ENCODE assay signal across 1 cellular context in the genomic region with DNA sequence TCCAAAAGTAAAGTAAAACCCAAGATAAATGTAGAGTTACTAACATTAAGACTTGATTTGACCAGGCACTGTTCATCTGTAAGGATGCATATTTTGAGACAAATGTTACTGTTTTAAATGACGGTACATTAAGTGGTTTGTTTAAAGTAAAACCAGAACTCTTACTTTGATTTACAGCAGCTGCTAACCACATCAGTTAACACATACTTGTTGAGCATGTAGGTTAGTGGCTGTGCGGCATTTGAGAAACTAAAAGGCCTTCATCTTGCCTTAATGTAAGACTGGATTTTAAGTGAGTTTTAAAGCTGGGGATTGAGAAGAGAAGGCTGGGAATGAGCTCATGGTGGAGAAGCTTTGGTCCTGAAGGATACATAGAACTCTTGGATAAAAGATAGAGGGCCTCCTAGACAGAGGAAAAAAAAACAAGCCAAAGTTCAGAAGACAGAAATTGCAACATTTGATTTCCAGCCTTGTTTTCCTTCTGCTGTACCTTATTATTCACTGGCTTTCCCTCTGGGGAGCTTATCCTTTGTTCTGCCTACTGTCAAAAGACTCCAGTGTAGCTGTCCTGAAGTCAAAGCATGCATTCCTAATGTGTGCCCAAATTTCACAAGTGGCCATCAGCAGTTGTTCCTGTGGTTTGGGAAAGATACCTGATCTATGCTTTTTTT.
TF ChIP-seq lines count a peak whose summit lies in the region.

No MANE protein-coding gene starts in this region.

TF ChIP-seq in HepG2, 621 proteins besides CTCF, POLR2A, EP300 and RAD21 (continued from another document and continues in another):
- TF ChIP-seq, protein P1, sequence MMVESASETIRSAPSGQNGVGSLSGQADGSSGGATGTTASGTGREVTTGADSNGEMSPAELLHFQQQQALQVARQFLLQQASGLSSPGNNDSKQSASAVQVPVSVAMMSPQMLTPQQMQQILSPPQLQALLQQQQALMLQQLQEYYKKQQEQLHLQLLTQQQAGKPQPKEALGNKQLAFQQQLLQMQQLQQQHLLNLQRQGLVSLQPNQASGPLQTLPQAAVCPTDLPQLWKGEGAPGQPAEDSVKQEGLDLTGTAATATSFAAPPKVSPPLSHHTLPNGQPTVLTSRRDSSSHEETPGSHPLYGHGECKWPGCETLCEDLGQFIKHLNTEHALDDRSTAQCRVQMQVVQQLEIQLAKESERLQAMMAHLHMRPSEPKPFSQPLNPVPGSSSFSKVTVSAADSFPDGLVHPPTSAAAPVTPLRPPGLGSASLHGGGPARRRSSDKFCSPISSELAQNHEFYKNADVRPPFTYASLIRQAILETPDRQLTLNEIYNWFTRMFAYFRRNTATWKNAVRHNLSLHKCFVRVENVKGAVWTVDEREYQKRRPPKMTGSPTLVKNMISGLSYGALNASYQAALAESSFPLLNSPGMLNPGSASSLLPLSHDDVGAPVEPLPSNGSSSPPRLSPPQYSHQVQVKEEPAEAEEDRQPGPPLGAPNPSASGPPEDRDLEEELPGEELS (CRISPR knock-in tag; IDR thresholded peaks at IDR 0.05): peak; percentile 77
- TF ChIP-seq SYNCRIP (IDR thresholded peaks at IDR 0.05; ENCODE audit: insufficient read depth, low read depth, low read length): no peak
- TF ChIP-seq, protein P2, sequence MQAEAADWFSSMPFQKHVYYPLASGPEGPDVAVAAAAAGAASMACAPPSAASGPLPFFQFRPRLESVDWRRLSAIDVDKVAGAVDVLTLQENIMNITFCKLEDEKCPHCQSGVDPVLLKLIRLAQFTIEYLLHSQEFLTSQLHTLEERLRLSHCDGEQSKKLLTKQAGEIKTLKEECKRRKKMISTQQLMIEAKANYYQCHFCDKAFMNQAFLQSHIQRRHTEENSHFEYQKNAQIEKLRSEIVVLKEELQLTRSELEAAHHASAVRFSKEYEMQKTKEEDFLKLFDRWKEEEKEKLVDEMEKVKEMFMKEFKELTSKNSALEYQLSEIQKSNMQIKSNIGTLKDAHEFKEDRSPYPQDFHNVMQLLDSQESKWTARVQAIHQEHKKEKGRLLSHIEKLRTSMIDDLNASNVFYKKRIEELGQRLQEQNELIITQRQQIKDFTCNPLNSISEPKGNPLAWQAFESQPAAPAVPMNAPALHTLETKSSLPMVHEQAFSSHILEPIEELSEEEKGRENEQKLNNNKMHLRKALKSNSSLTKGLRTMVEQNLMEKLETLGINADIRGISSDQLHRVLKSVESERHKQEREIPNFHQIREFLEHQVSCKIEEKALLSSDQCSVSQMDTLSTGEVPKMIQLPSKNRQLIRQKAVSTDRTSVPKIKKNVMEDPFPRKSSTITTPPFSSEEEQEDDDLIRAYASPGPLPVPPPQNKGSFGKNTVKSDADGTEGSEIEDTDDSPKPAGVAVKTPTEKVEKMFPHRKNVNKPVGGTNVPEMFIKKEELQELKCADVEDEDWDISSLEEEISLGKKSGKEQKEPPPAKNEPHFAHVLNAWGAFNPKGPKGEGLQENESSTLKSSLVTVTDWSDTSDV (CRISPR knock-in tag; IDR thresholded peaks at IDR 0.05): no peak
- no peak for TF ChIP-seq ZFP36L2 (CRISPR knock-in tag; IDR thresholded peaks at IDR 0.05)
- TF ChIP-seq PITX1 (CRISPR knock-in tag; IDR thresholded peaks at IDR 0.05): 0 out of 2 replicates have a peak, but pooled peaks have one; percentile 41
- TF ChIP-seq HOXA5 (CRISPR knock-in tag; IDR thresholded peaks at IDR 0.05): 0 out of 2 replicates have a peak, but pooled peaks have one; percentile 26
- TF ChIP-seq, protein P3, sequence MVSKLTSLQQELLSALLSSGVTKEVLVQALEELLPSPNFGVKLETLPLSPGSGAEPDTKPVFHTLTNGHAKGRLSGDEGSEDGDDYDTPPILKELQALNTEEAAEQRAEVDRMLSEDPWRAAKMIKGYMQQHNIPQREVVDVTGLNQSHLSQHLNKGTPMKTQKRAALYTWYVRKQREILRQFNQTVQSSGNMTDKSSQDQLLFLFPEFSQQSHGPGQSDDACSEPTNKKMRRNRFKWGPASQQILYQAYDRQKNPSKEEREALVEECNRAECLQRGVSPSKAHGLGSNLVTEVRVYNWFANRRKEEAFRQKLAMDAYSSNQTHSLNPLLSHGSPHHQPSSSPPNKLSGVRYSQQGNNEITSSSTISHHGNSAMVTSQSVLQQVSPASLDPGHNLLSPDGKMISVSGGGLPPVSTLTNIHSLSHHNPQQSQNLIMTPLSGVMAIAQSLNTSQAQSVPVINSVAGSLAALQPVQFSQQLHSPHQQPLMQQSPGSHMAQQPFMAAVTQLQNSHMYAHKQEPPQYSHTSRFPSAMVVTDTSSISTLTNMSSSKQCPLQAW (CRISPR knock-in tag; IDR thresholded peaks at IDR 0.05): peak; percentile 47; the same call in 1 of the 2 replicates
- peak; percentile 49; the same call in 1 of the 2 replicates for TF ChIP-seq MBD4 (IDR thresholded peaks at IDR 0.05; ENCODE audit: borderline replicate concordance, low read length)
- no peak for TF ChIP-seq MTF2 (CRISPR knock-in tag; IDR thresholded peaks at IDR 0.05; ENCODE audit: borderline replicate concordance)
- TF ChIP-seq, protein P4, sequence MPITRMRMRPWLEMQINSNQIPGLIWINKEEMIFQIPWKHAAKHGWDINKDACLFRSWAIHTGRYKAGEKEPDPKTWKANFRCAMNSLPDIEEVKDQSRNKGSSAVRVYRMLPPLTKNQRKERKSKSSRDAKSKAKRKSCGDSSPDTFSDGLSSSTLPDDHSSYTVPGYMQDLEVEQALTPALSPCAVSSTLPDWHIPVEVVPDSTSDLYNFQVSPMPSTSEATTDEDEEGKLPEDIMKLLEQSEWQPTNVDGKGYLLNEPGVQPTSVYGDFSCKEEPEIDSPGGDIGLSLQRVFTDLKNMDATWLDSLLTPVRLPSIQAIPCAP (CRISPR knock-in tag; IDR thresholded peaks at IDR 0.05; ENCODE audit: low read depth): no peak
- TF ChIP-seq ELF3 (CRISPR knock-in tag; IDR thresholded peaks at IDR 0.05): peak; percentile 47; the same call in 1 of the 2 replicates
- peak; percentile 47; the same call in 1 of the 2 replicates for TF ChIP-seq SAP130 (CRISPR knock-in tag; IDR thresholded peaks at IDR 0.05; ENCODE audit: low read depth)
- TF ChIP-seq, protein P5, sequence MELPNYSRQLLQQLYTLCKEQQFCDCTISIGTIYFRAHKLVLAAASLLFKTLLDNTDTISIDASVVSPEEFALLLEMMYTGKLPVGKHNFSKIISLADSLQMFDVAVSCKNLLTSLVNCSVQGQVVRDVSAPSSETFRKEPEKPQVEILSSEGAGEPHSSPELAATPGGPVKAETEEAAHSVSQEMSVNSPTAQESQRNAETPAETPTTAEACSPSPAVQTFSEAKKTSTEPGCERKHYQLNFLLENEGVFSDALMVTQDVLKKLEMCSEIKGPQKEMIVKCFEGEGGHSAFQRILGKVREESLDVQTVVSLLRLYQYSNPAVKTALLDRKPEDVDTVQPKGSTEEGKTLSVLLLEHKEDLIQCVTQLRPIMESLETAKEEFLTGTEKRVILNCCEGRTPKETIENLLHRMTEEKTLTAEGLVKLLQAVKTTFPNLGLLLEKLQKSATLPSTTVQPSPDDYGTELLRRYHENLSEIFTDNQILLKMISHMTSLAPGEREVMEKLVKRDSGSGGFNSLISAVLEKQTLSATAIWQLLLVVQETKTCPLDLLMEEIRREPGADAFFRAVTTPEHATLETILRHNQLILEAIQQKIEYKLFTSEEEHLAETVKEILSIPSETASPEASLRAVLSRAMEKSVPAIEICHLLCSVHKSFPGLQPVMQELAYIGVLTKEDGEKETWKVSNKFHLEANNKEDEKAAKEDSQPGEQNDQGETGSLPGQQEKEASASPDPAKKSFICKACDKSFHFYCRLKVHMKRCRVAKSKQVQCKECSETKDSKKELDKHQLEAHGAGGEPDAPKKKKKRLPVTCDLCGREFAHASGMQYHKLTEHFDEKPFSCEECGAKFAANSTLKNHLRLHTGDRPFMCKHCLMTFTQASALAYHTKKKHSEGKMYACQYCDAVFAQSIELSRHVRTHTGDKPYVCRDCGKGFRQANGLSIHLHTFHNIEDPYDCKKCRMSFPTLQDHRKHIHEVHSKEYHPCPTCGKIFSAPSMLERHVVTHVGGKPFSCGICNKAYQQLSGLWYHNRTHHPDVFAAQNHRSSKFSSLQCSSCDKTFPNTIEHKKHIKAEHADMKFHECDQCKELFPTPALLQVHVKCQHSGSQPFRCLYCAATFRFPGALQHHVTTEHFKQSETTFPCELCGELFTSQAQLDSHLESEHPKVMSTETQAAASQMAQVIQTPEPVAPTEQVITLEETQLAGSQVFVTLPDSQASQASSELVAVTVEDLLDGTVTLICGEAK (IDR thresholded peaks at IDR 0.05): no peak
- TF ChIP-seq, protein P5 (CRISPR knock-in tag; IDR thresholded peaks at IDR 0.05): no peak
- no peak for TF ChIP-seq KMT2B (CRISPR knock-in tag; IDR thresholded peaks at IDR 0.05)
- TF ChIP-seq ZNF547 (CRISPR knock-in tag; IDR thresholded peaks at IDR 0.05): no peak
- TF ChIP-seq, protein P6, sequence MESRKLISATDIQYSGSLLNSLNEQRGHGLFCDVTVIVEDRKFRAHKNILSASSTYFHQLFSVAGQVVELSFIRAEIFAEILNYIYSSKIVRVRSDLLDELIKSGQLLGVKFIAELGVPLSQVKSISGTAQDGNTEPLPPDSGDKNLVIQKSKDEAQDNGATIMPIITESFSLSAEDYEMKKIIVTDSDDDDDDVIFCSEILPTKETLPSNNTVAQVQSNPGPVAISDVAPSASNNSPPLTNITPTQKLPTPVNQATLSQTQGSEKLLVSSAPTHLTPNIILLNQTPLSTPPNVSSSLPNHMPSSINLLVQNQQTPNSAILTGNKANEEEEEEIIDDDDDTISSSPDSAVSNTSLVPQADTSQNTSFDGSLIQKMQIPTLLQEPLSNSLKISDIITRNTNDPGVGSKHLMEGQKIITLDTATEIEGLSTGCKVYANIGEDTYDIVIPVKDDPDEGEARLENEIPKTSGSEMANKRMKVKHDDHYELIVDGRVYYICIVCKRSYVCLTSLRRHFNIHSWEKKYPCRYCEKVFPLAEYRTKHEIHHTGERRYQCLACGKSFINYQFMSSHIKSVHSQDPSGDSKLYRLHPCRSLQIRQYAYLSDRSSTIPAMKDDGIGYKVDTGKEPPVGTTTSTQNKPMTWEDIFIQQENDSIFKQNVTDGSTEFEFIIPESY (CRISPR knock-in tag; IDR thresholded peaks at IDR 0.05): no peak
- TF ChIP-seq, protein P7, sequence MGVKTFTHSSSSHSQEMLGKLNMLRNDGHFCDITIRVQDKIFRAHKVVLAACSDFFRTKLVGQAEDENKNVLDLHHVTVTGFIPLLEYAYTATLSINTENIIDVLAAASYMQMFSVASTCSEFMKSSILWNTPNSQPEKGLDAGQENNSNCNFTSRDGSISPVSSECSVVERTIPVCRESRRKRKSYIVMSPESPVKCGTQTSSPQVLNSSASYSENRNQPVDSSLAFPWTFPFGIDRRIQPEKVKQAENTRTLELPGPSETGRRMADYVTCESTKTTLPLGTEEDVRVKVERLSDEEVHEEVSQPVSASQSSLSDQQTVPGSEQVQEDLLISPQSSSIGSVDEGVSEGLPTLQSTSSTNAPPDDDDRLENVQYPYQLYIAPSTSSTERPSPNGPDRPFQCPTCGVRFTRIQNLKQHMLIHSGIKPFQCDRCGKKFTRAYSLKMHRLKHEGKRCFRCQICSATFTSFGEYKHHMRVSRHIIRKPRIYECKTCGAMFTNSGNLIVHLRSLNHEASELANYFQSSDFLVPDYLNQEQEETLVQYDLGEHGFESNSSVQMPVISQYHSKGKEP (CRISPR knock-in tag; IDR thresholded peaks at IDR 0.05): no peak
- TF ChIP-seq MZF1 (CRISPR knock-in tag; IDR thresholded peaks at IDR 0.05; ENCODE audit: borderline replicate concordance): no peak
- no peak for TF ChIP-seq ZNF383 (CRISPR knock-in tag; IDR thresholded peaks at IDR 0.05; ENCODE audit: borderline replicate concordance)
- TF ChIP-seq, protein P8, sequence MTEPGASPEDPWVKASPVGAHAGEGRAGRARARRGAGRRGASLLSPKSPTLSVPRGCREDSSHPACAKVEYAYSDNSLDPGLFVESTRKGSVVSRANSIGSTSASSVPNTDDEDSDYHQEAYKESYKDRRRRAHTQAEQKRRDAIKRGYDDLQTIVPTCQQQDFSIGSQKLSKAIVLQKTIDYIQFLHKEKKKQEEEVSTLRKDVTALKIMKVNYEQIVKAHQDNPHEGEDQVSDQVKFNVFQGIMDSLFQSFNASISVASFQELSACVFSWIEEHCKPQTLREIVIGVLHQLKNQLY (CRISPR knock-in tag; IDR thresholded peaks at IDR 0.05): no peak
- TF ChIP-seq POLR2G (IDR thresholded peaks at IDR 0.05; ENCODE audit: low read depth, low read length): no peak
- TF ChIP-seq ZNF7 (CRISPR knock-in tag; IDR thresholded peaks at IDR 0.05): no peak
- TF ChIP-seq NFIB (CRISPR knock-in tag; IDR thresholded peaks at IDR 0.05; ENCODE audit: borderline replicate concordance): no peak
- no peak for TF ChIP-seq ZSCAN29 (CRISPR knock-in tag; conservative IDR thresholded peaks at IDR 0.05)
- no peak for TF ChIP-seq ZNF234 (CRISPR knock-in tag; conservative IDR thresholded peaks at IDR 0.05)
- TF ChIP-seq, protein P9, sequence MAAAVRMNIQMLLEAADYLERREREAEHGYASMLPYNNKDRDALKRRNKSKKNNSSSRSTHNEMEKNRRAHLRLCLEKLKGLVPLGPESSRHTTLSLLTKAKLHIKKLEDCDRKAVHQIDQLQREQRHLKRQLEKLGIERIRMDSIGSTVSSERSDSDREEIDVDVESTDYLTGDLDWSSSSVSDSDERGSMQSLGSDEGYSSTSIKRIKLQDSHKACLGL (CRISPR knock-in tag; IDR thresholded peaks at IDR 0.05): no peak
- TF ChIP-seq RARA (CRISPR knock-in tag; IDR thresholded peaks at IDR 0.05): peak; percentile 40; the same call in 1 of the 2 replicates
- TF ChIP-seq NFIC (IDR thresholded peaks at IDR 0.05; ENCODE audit: low read length): peak; percentile 68; the same call in 1 of the 2 replicates
- peak; percentile 31; the same call in 1 of the 2 replicates for TF ChIP-seq HDAC2 (CRISPR knock-in tag; IDR thresholded peaks at IDR 0.05)
- TF ChIP-seq STAG1 (CRISPR knock-in tag; IDR thresholded peaks at IDR 0.05): no peak
- peak; percentile 86 for TF ChIP-seq SOX5 (CRISPR knock-in tag; IDR thresholded peaks at IDR 0.05; ENCODE audit: borderline replicate concordance)
- TF ChIP-seq SCMH1 (CRISPR knock-in tag; IDR thresholded peaks at IDR 0.05; ENCODE audit: borderline replicate concordance): no peak
- no peak for TF ChIP-seq RFX1 (IDR thresholded peaks at IDR 0.05)
